Comparison of ENCODE assay signal across 19 cellular contexts in the genomic region with DNA sequence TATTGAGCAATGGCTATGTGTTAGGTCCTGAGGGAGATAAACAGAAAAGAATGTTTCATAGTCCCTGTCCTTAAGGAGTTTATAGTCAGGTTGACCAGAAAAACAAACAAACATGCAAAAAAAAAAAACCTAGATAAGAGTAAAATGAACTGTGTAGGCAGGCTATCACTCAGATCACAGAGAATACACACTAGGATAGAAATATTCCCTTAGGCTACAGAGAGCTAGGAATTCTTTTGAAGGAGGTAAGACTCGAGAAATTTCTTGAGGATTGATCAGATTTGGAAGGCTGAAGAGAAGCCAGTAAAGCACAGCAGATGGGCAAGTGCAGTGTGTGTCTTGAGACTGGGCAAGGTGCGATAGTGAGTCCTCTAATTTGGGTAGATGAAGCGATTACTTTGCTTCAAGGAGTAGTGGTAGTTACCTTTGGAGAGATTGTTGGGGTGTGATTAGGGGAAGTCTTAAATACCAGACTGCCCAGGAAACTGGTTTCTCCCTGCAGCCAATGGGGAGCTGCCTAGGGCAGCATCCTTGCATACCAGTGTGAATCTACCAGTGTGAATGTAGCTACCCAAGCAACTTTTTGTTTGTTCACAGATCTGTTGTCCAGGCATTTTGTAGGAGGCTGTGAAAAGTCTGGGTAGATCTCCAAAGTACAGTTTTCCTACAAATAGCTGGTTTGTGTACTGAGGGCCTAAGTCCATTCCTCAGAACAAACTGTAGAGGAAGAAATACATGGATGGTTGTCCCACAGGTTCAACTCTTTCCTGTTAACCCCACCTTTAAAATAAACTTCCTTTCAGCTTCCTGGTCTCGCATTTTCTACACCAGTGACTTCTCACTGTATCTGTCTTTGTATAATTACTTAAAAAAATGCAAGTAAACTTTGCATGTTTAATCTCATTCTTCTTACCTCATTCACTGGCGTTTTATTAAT.
DNase-seq lines count a peak whose midpoint lies in the region; ATAC-seq, FAIRE-seq and TF ChIP-seq lines count a peak whose summit lies in the region.
"Had no signal": no experiment of that assay in that cellular context is flagged by ENCODE, and none has a peak within 500 bp of the region (broad histone marks: within the 10 kb centered on the region; RNA-seq: fewer than 3 reads in every experiment).

No MANE protein-coding gene starts in this region.

- 92% methylated on average over 5 of the region's 5 CpGs; no CpG with 5 or more reads in 1 of the 2 experiments for WGBS in H1 (ENCODE audit: extremely low coverage in 1 of 2, insufficient coverage in 1 of 2, insufficient read length in 1 of 2, insufficient replicate concordance in 2 of 2, low coverage in 1 of 2, low lambda C conversion rate in 2 of 2, missing lambda C conversion rate in 1 of 2), 2 experiments
- WGBS in small intestine, 3 donors = 73 to 78% (median 75%) methylated on average over 5 of the region's 5 CpGs

- H3K4me3 ChIP-seq in Caco-2 (ENCODE audit: low read depth, low read length) (no peak overlapping the region), H1 (ENCODE audit: extremely low read depth in 1 of 4, insufficient read depth in 2 of 4, low read depth in 3 of 4, low read length in 4 of 4) (no peak overlapping the region), small intestine (ENCODE audit: low read depth in 1 of 2, low read length in 2 of 2) (no peak overlapping the region)
- H3K4me3 ChIP-seq: GM12878, SJSA1 had no signal

- H3K36me3 Mint-ChIP-seq in Caco-2 (ENCODE audit: insufficient read depth, unreplicated experiment) = peaks cover 11% of the 10 kb centered on the region

- no peak overlapping the region for H3K14ac ChIP-seq in H1 (ENCODE audit: insufficient read length)

- H3K23ac ChIP-seq in H1 (ENCODE audit: insufficient read length) = no peak overlapping the region

- intact Hi-C loops in Caco-2 (cut with micrococcal nuclease; ENCODE audit: unreplicated experiment) (no loop called here), left colon (cut with DNase I, micrococcal nuclease) (no loop called here)

- H4K91ac ChIP-seq in H1 (replicated peaks; ENCODE audit: insufficient read length, low read length) = no peak overlapping the region

- peak overlapping the region; percentile 8 for H3K4me3 Mint-ChIP-seq in Caco-2 (ENCODE audit: unreplicated experiment)

- FAIRE-seq in H1 (lab: Jason Lieb, UNC) = no peak
- FAIRE-seq in small intestine (lab: Jason Lieb, UNC) = no peak
- FAIRE-seq: A204.1, GM12878, H54 had no signal

- no peak overlapping the region for H3K4me2 ChIP-seq in H1 (ENCODE audit: insufficient read depth in 1 of 2, low read depth in 2 of 2, low read length in 2 of 2)

- H3K9me3 ChIP-seq in Caco-2 (no peaks in the 10 kb centered on the region; the same call in 1 of the 2 replicates), H1 (ENCODE audit: insufficient read depth in 2 of 2, low read depth in 1 of 2, low read length in 1 of 2) (peaks cover 0 to 5% of the 10 kb centered on the region in 2 experiments; a peak in 1 of 4 replicates), small intestine (ENCODE audit: control insufficient read depth, low read depth) (no peaks in the 10 kb centered on the region)
- H3K9me3 ChIP-seq: SJSA1 had no signal

- H3K23me2 ChIP-seq in H1 (ENCODE audit: low read depth, low read length) = no peaks in the 10 kb centered on the region

- POLR2A ChIA-PET in Caco-2 (lab: Charles Lee) = no interaction called here
- POLR2A ChIA-PET in H1 (lab: Charles Lee; ENCODE audit: partially characterized antibody) = no interaction called here

- no peak overlapping the region for H3K56ac ChIP-seq in H1 (replicated peaks; ENCODE audit: insufficient read length, low read depth, low read length)

- no peak overlapping the region for H3K27ac ChIP-seq in H1 (ENCODE audit: low read depth, low read length)
- no peak overlapping the region for H3K27ac ChIP-seq in small intestine (ENCODE audit: low read depth in 1 of 2, low read length in 1 of 2)
- H3K27ac ChIP-seq: C4-2B, SJSA1 had no signal

- no peak for TF ChIP-seq RAD21 in H1 (IDR thresholded peaks at IDR 0.05 in 1 of 2, conservative IDR thresholded peaks at IDR 0.05 in 1 of 2; ENCODE audit: low read depth in 2 of 2, low read length in 2 of 2)

- H3K36me3 ChIP-seq in Caco-2 (ENCODE audit: control insufficient read depth, insufficient read depth, low read length) (no peaks in the 10 kb centered on the region), H1 (ENCODE audit: control insufficient read depth in 2 of 4, insufficient read depth in 4 of 4, low read length in 3 of 4) (no peaks in the 10 kb centered on the region), small intestine (ENCODE audit: control insufficient read depth in 2 of 2, insufficient read depth in 2 of 2, low read length in 2 of 2) (no peaks in the 10 kb centered on the region)
- H3K36me3 ChIP-seq: SJSA1 had no signal

- H3K4me1 Mint-ChIP-seq in Caco-2 (ENCODE audit: low read depth, unreplicated experiment) = peaks cover 20% of the 10 kb centered on the region

- 0 out of 2 replicates have a peak overlapping the region, but pooled peaks have one; percentile 38 for H2AFZ ChIP-seq in H1 (ENCODE audit: low read length)

- no peaks in the 10 kb centered on the region for H3K79me1 ChIP-seq in H1 (ENCODE audit: low read depth, low read length)

- peaks cover 33% of the 10 kb centered on the region for H3K9me3 Mint-ChIP-seq in Caco-2 (ENCODE audit: unreplicated experiment)

- DNase-seq in Caco-2 (peak; percentile 24 to 46), H1 (ENCODE audit: low read depth in 1 of 2, low spot score in 2 of 2) (no peak), left colon (no peak), small intestine (peak; percentile 30), EL (no peak), NCI-H1694 (lab: John Stamatoyannopoulos, UW) (no peak), globus pallidus (ENCODE audit: low spot score) (no peak)
- DNase-seq: Karpas-422, NCI-H1417, NCI-H187, NCI-H446, NCI-H526 treated with DMSO at 0.1 percent for 48 hours had no signal

- H2BK120ac ChIP-seq in H1 (replicated peaks; ENCODE audit: low read depth, low read length) = no peak overlapping the region

- H3K79me2 ChIP-seq in H1 (ENCODE audit: control insufficient read depth in 1 of 2, insufficient read depth in 2 of 2, low read length in 2 of 2) = no peaks in the 10 kb centered on the region; a peak in 1 of 4 replicates

- no peak overlapping the region for H4K8ac ChIP-seq in H1 (ENCODE audit: extremely low read depth, insufficient read depth, low read length)

- H3K4ac ChIP-seq in H1 (replicated peaks; ENCODE audit: insufficient read length, low read depth, low read length) = no peak overlapping the region

- no peak for TF ChIP-seq EP300 in H1 (IDR thresholded peaks at IDR 0.05; ENCODE audit: borderline replicate concordance in 1 of 2, low read depth in 2 of 2, low read length in 2 of 2)

- CTCF ChIA-PET in Caco-2 (lab: Charles Lee) = no interaction called here
- CTCF ChIA-PET in H1 (lab: Charles Lee; ENCODE audit: partially characterized antibody) = interaction anchor here (0.7 to 1.3 kb wide), 2 partner anchors 210 to 369 kb away, joined by 3 to 4 read pairs; no protein-coding TSS in a partner anchor

- H3K9ac ChIP-seq in H1 (replicated peaks in 1 of 4; ENCODE audit: extremely low read depth in 1 of 4, low read depth in 3 of 4, low read length in 3 of 4) = no peak overlapping the region

- H3K18ac ChIP-seq in H1 (ENCODE audit: extremely low read depth, low read length) = no peak overlapping the region

- no peak for TF ChIP-seq POLR2A in H1 (IDR thresholded peaks at IDR 0.05; ENCODE audit: control extremely low read depth in 1 of 2, low read depth in 2 of 2, low read length in 2 of 2)

- no peak overlapping the region for H2BK5ac ChIP-seq in H1 (ENCODE audit: low read depth, low read length)

- peaks cover 35% of the 10 kb centered on the region for H3K4me1 ChIP-seq in Caco-2
- no peaks in the 10 kb centered on the region for H3K4me1 ChIP-seq in H1 (replicated peaks in 1 of 4; ENCODE audit: control insufficient read depth in 3 of 4, insufficient read depth in 4 of 4, low read length in 3 of 4)
- peaks cover 0 to 4% of the 10 kb centered on the region in 2 donors for H3K4me1 ChIP-seq in small intestine (ENCODE audit: control insufficient read depth in 2 of 2, insufficient read depth in 1 of 2, low read depth in 1 of 2, low read length in 1 of 2)
- H3K4me1 ChIP-seq: SJSA1 had no signal

- H4K20me1 ChIP-seq in H1 (replicated peaks in 1 of 2; ENCODE audit: control insufficient read depth in 1 of 2, insufficient read depth in 2 of 2, low read length in 2 of 2) = no peaks in the 10 kb centered on the region

- TF ChIP-seq CTCF in Caco-2 (IDR thresholded peaks at IDR 0.05; ENCODE audit: insufficient read depth in 1 of 2, low read depth in 1 of 2, low read length in 1 of 2, severe bottlenecking in 1 of 2, unreplicated experiment in 1 of 2) (no peak), H1 (IDR thresholded peaks at IDR 0.05; ENCODE audit: control extremely low read depth in 1 of 3, insufficient read depth in 1 of 3, low read depth in 1 of 3, low read length in 3 of 3) (no peak)

- BruUV-seq in Caco-2 (replicated peaks; lab: Mats Ljungman, UMichigan) = no TSS peak

- H3K27me3 ChIP-seq in Caco-2 (replicated peaks; ENCODE audit: control insufficient read depth, insufficient read depth, low read length) (no peaks in the 10 kb centered on the region), H1 (replicated peaks in 1 of 4; ENCODE audit: control insufficient read depth in 3 of 4, extremely low read depth in 1 of 4, insufficient read depth in 3 of 4, low read length in 3 of 4) (no peaks in the 10 kb centered on the region), small intestine (ENCODE audit: control insufficient read depth in 2 of 2, insufficient read depth in 2 of 2, low read length in 2 of 2) (no peaks in the 10 kb centered on the region)
- H3K27me3 ChIP-seq: SJSA1 had no signal

- H2BK12ac ChIP-seq in H1 (ENCODE audit: low read depth, low read length) = no peak overlapping the region

- H3K27ac Mint-ChIP-seq in Caco-2 (ENCODE audit: unreplicated experiment) = peak overlapping the region; percentile 60

- no peak overlapping the region for H2BK20ac ChIP-seq in H1 (ENCODE audit: low read length)

- H4K5ac ChIP-seq in H1 (ENCODE audit: insufficient read length, low read depth, low read length) = no peak overlapping the region

- H2AK5ac ChIP-seq in H1 (ENCODE audit: low read depth, low read length) = no peak overlapping the region

- no peak overlapping the region for H2BK15ac ChIP-seq in H1 (ENCODE audit: low read length)

- ATAC-seq in left colon (peak; percentile 82), HG02852 (IDR thresholded peaks at IDR 0.05; ENCODE audit: unreplicated experiment) (no peak)
- ATAC-seq: GM12878, Right ventricle myocardium inferior had no signal

- H3K27me3 Mint-ChIP-seq in Caco-2 (ENCODE audit: insufficient read depth, unreplicated experiment) = no peaks in the 10 kb centered on the region

TF ChIP-seq in H1, 55 proteins besides CTCF, POLR2A, EP300 and RAD21:
- no peak for TF ChIP-seq CBX5 (IDR thresholded peaks at IDR 0.05; ENCODE audit: low read depth, low read length)
- TF ChIP-seq MAFK (IDR thresholded peaks at IDR 0.05; ENCODE audit: low read depth, low read length) = no peak

Comparison
In these comparisons a context has a peak if more than half of its experiments do, and no peak if none do; other contexts are left out.
1. DNase-seq: peak in Caco-2 (2 of 2) and small intestine (single experiment); none in H1 (0 of 2), left colon (0 of 2), EL (single experiment), NCI-H1694 (single experiment) and globus pallidus (single experiment).